Comparison of ENCODE assay signal across 2 cellular contexts in genomic region chr10:48343871-48344598, GRCh38.
TF ChIP-seq lines count a peak whose summit lies in the region.

No MANE protein-coding gene starts in this region.

TF ChIP-seq in GM23338, 12 proteins besides CTCF, POLR2A, EP300 and RAD21 (continued from another document):
- no peak for TF ChIP-seq REST (IDR thresholded peaks at IDR 0.05; ENCODE audit: unreplicated experiment)
- no peak for TF ChIP-seq STAT1 (IDR thresholded peaks at IDR 0.05; ENCODE audit: unreplicated experiment)
- TF ChIP-seq ZNF462 (CRISPR knock-in tag; IDR thresholded peaks at IDR 0.05), result no peak
- TF ChIP-seq EZH2phosphoT487 (IDR thresholded peaks at IDR 0.05; ENCODE audit: unreplicated experiment), result no peak
TF ChIP-seq in GM23338: peak in this region for 0.

TF ChIP-seq in GM12878, 131 proteins besides CTCF, POLR2A, EP300 and RAD21 (continued from another document):
- TF ChIP-seq E4F1 (IDR thresholded peaks at IDR 0.05; ENCODE audit: borderline replicate concordance, partially characterized antibody) (no peak), LARP7 (IDR thresholded peaks at IDR 0.05) (no peak)
TF ChIP-seq in GM12878: peak in this region for 0.
